In the genomic region with DNA sequence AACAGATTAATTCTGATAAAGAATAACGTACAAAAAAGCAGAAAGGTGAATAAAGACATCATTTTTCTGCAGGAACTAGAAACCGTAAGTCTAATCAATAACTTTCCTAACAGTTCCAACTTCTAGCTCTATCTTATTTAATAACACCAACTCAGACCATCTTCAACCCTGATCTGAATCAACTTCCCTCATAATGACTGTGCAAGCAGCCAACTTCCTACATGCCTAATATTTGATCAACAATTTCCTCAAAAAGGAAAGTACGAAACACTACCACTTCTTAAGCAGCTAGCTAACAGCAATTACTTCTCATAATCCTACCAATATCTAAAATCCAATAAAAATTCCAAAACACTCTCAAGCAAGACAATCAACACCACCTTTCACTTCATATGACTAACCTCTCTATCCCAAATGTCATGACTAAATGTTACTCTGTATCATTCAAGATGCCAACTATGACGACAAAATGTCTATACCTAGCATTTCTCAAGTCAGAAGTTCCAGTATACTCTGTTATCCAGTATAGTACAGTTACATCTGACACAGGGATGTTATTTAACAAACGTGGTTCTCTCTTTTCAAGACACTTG, we compare ENCODE assay signal across 8 cellular contexts. TPM values are rescaled to one million over a fixed set of nuclear protein-coding genes. Genes with fewer than 3 reads are reported as not detected.
DNase-seq lines count a peak whose midpoint lies in the region; ATAC-seq and TF ChIP-seq lines count a peak whose summit lies in the region.

No MANE protein-coding gene starts in this region.

- WGBS in iPS DF 6.9 (ENCODE audit: insufficient coverage, insufficient read length), result no CpG with 5 or more reads among the region's 5 CpGs

- H3K27ac ChIP-seq in left ventricle myocardium inferior (replicated peaks), result peak overlapping the region; percentile 94
- H3K27ac ChIP-seq in WERI-Rb-1, result no peak overlapping the region
- H3K27ac ChIP-seq in iPS DF 6.9 (ENCODE audit: low read length), result no peak overlapping the region

- H3K9me3 ChIP-seq in left ventricle myocardium inferior (replicated peaks) (no peaks in the 10 kb centered on the region), WERI-Rb-1 (ENCODE audit: severe bottlenecking) (no peaks in the 10 kb centered on the region), iPS DF 6.9 (ENCODE audit: control insufficient read depth, insufficient read depth, low read length) (no peaks in the 10 kb centered on the region)

- intact Hi-C loops in left ventricle myocardium inferior (cut with micrococcal nuclease), result no loop called here
- intact Hi-C loops in Right ventricle myocardium superior (cut with DNase I), result no loop called here

- H3K27me3 Mint-ChIP-seq in stimulated activated naive CD8-positive, alpha-beta T cell treated with anti-CD3 and anti-CD28 coated beads, Interleukin-15, amount 100 ng/mL, for 72 hours, result no peaks in the 10 kb centered on the region

- H3K4me3 Mint-ChIP-seq in stimulated activated naive CD8-positive, alpha-beta T cell treated with anti-CD3 and anti-CD28 coated beads, Interleukin-15, amount 100 ng/mL, for 72 hours, result peak overlapping the region; percentile 87 to 98

- no peak for ATAC-seq in Right ventricle myocardium superior (ENCODE audit: poor library complexity)
- ATAC-seq in stimulated activated naive CD8-positive, alpha-beta T cell treated with anti-CD3 and anti-CD28 coated beads, Interleukin-15, amount 100 ng/mL, for 72 hours, result no peak

- TF ChIP-seq CTCF in left ventricle myocardium inferior (IDR thresholded peaks at IDR 0.05; ENCODE audit: borderline replicate concordance) (no peak), WERI-Rb-1 (IDR thresholded peaks at IDR 0.05; ENCODE audit: low read depth, low read length) (no peak)

- peak overlapping the region; percentile 89 for H3K4me3 ChIP-seq in left ventricle myocardium inferior
- peak overlapping the region; percentile 71 for H3K4me3 ChIP-seq in WERI-Rb-1 (ENCODE audit: low read depth, low read length)
- H3K4me3 ChIP-seq in iPS DF 6.9 (ENCODE audit: low read length), result peak overlapping the region; percentile 78; the same call in 1 of the 2 replicates

- peaks cover 51% of the 10 kb centered on the region for H3K4me1 Mint-ChIP-seq in stimulated activated naive CD8-positive, alpha-beta T cell treated with anti-CD3 and anti-CD28 coated beads, Interleukin-15, amount 100 ng/mL, for 72 hours

- H3K36me3 ChIP-seq in left ventricle myocardium inferior (no peaks in the 10 kb centered on the region), WERI-Rb-1 (peaks cover 5% of the 10 kb centered on the region), iPS DF 6.9 (ENCODE audit: control insufficient read depth, insufficient read depth, low read length) (no peaks in the 10 kb centered on the region)

- peak overlapping the region; percentile 22 to 27 for H3K27ac Mint-ChIP-seq in stimulated activated naive CD8-positive, alpha-beta T cell treated with anti-CD3 and anti-CD28 coated beads, Interleukin-15, amount 100 ng/mL, for 72 hours

- H3K27me3 ChIP-seq in left ventricle myocardium inferior (ENCODE audit: low read depth) (no peaks in the 10 kb centered on the region), WERI-Rb-1 (ENCODE audit: insufficient read depth, low read depth, severe bottlenecking) (no peaks in the 10 kb centered on the region), iPS DF 6.9 (ENCODE audit: control insufficient read depth, insufficient read depth, low read length) (no peaks in the 10 kb centered on the region)

- H3K9me3 Mint-ChIP-seq in stimulated activated naive CD8-positive, alpha-beta T cell treated with anti-CD3 and anti-CD28 coated beads, Interleukin-15, amount 100 ng/mL, for 72 hours, result no peaks in the 10 kb centered on the region

- peaks cover 65% of the 10 kb centered on the region for H3K4me1 ChIP-seq in left ventricle myocardium inferior
- H3K4me1 ChIP-seq in iPS DF 6.9 (ENCODE audit: control insufficient read depth, insufficient read depth, low read length), result no peaks in the 10 kb centered on the region

- no peak for DNase-seq in left ventricle myocardium inferior
- no peak for DNase-seq in Right ventricle myocardium superior
- DNase-seq in WERI-Rb-1, result no peak
- no peak for DNase-seq in iPS DF 6.9 (ENCODE audit: low read depth, low spot score)
- no peak for DNase-seq in stimulated activated naive CD8-positive, alpha-beta T cell treated with anti-CD3 and anti-CD28 coated beads, Interleukin-15, amount 100 ng/mL, for 72 hours
- no peak for DNase-seq in DMS153 treated with DMSO at 0.1 percent for 48 hours (lab: John Stamatoyannopoulos, UW; ENCODE audit: unreplicated experiment)
- DNase-seq in stimulated activated CD4-positive, alpha-beta T cell treated with anti-CD3 and anti-CD28 coated beads, Interleukin-2, amount 100 ng/mL, for 48 hours, result no peak
- no peak for DNase-seq in stimulated activated naive CD4-positive, alpha-beta T cell (lab: John Stamatoyannopoulos, UW)

RNA-seq across cellular contexts. Expression of a gene that starts 1.7 kb away (rescaled TPM):
- total RNA-seq in left ventricle myocardium inferior (22.6 TPM), Right ventricle myocardium superior (20.5 TPM)
